ENCODE assay signal across 1 cellular context in the genomic region with DNA sequence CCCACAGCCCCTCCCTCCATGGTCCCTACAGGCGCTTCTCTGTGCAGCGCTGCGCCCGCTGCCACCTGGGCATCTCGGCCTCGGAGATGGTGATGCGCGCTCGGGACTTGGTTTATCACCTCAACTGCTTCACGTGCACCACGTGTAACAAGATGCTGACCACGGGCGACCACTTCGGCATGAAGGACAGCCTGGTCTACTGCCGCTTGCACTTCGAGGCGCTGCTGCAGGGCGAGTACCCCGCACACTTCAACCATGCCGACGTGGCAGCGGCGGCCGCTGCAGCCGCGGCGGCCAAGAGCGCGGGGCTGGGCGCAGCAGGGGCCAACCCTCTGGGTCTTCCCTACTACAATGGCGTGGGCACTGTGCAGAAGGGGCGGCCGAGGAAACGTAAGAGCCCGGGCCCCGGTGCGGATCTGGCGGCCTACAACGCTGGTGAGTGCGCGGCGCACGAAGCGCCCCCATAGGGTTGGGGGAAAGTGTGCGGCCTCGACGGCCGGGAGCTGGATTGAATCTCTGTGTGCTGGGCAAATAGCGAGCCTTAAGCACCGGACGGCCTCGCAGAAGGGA.
TF ChIP-seq lines count a peak whose summit lies in the region.

No MANE protein-coding gene starts in this region.

TF ChIP-seq in GM12878, 131 proteins besides CTCF, POLR2A, EP300 and RAD21:
- TF ChIP-seq, protein P1, sequence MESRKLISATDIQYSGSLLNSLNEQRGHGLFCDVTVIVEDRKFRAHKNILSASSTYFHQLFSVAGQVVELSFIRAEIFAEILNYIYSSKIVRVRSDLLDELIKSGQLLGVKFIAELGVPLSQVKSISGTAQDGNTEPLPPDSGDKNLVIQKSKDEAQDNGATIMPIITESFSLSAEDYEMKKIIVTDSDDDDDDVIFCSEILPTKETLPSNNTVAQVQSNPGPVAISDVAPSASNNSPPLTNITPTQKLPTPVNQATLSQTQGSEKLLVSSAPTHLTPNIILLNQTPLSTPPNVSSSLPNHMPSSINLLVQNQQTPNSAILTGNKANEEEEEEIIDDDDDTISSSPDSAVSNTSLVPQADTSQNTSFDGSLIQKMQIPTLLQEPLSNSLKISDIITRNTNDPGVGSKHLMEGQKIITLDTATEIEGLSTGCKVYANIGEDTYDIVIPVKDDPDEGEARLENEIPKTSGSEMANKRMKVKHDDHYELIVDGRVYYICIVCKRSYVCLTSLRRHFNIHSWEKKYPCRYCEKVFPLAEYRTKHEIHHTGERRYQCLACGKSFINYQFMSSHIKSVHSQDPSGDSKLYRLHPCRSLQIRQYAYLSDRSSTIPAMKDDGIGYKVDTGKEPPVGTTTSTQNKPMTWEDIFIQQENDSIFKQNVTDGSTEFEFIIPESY (IDR thresholded peaks at IDR 0.05), result peak; percentile 86
- TF ChIP-seq PAX8 (IDR thresholded peaks at IDR 0.05) (no peak), EZH2 (IDR thresholded peaks at IDR 0.05; ENCODE audit: borderline replicate concordance, control insufficient read depth, low read depth, low read length) (0 out of 2 replicates have a peak, but pooled peaks have one; percentile 6)
TF ChIP-seq in GM12878: peak in this region for 2.
